In the genomic region with DNA sequence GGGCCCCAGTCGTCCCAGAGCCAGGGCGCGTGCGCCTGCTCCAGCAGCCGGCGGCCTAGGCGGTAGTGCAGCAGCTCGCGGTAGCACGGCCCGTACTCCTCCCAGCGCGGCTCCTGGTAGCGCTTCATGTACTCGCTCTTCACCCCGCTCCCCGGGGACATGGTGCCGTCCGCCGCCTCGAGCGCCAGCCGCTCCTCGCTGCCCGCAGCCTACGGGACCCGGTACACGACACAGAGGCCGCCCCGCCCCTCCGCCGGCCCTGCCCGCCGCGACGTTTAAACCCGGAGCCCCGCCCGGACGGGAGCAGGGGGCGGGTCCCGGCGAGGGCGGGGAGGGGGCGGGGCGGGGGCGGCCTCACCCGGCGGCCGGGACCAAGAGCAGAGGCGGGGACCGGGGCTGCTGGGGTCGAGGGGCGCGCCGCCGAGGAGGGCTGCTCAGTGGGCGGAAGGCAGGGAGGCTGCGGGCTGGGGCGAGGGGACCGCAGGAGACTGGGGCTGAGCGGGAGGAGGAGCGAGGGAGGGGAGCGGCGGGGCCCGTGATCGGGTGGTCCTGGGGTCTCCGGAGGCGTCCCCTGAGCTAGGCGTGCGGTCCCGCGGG, we compare ENCODE assay signal across 8 cellular contexts. TPM values are rescaled to one million over a fixed set of nuclear protein-coding genes. Genes with fewer than 3 reads are reported as not detected.
DNase-seq lines count a peak whose midpoint lies in the region; ATAC-seq and TF ChIP-seq lines count a peak whose summit lies in the region.

No MANE protein-coding gene starts in this region.

- H3K56ac ChIP-seq in IMR-90 (ENCODE audit: extremely low read depth, insufficient read depth, low read length), result no peak overlapping the region

- H3K4me1 ChIP-seq in IMR-90 (ENCODE audit: control insufficient read depth, insufficient read depth, low read length) (peaks cover 2% of the 10 kb centered on the region; the same call in 1 of the 2 replicates), Peyer's patch (peaks cover 0 to 11% (median 2%) of the 10 kb centered on the region in 4 donors)

- no peaks in the 10 kb centered on the region for H3K9me1 ChIP-seq in IMR-90 (ENCODE audit: insufficient read depth, low read length)

- ATAC-seq in GM21529 (IDR thresholded peaks at IDR 0.05; ENCODE audit: unreplicated experiment), result peak; percentile 71
- peak; percentile 92 for ATAC-seq in IMR-90 (ENCODE audit: low read depth)
- peak; percentile 86 to 93 (median 86) for ATAC-seq in natural killer cell

- peak overlapping the region; percentile 77 for H3K27ac ChIP-seq in IMR-90 (ENCODE audit: insufficient read depth, low read length)
- peak overlapping the region; percentile 85 to 96 (median 90) for H3K27ac ChIP-seq in Peyer's patch

- no peak overlapping the region for H2BK120ac ChIP-seq in IMR-90 (ENCODE audit: low read depth, low read length)

- H3K27me3 ChIP-seq in IMR-90 (ENCODE audit: control insufficient read depth, insufficient read depth, low read length) (peaks cover 7% of the 10 kb centered on the region; the same call in 1 of the 2 replicates), Peyer's patch (no peaks in the 10 kb centered on the region)

- H3K27ac Mint-ChIP-seq in natural killer cell, result peak overlapping the region in 1 of 2 donors; percentile 73

- POLR2A ChIA-PET in IMR-90 (lab: Charles Lee; ENCODE audit: unreplicated experiment), result interaction anchor here (0.7 kb wide), 1 partner anchor 69 kb away, joined by 3 read pairs; no protein-coding TSS in a partner anchor

- no peak overlapping the region; the same call in 1 of the 2 replicates for H4K91ac ChIP-seq in IMR-90 (ENCODE audit: insufficient read depth, low read depth, low read length)

- in situ Hi-C loops in IMR-90 (cut with MboI; ENCODE audit: low sequenced_read_pairs), result no loop called here

- peak overlapping the region; percentile 21 to 22; a peak in 1 of 4 replicates for H4K8ac ChIP-seq in IMR-90 (ENCODE audit: low read depth in 2 of 2, low read length in 2 of 2)

- H2AFZ ChIP-seq in IMR-90 (replicated peaks; ENCODE audit: low read length, poor library complexity), result peak overlapping the region; percentile 96

- H3K36me3 ChIP-seq in IMR-90 (ENCODE audit: control insufficient read depth, insufficient read depth, low read length), result no peaks in the 10 kb centered on the region
- no peaks in the 10 kb centered on the region for H3K36me3 ChIP-seq in Peyer's patch

- H2AK5ac ChIP-seq in IMR-90 (ENCODE audit: low read depth, low read length), result no peak overlapping the region

- no peak overlapping the region for H2BK20ac ChIP-seq in IMR-90 (ENCODE audit: low read depth, low read length)

- H3K4me2 ChIP-seq in IMR-90 (ENCODE audit: low read depth, low read length), result peak overlapping the region; percentile 75

- H2BK5ac ChIP-seq in IMR-90 (ENCODE audit: low read depth, low read length, poor library complexity, severe bottlenecking), result peak overlapping the region; percentile 59

- CTCF ChIA-PET in IMR-90 (lab: Yijun Ruan, JAX), result no interaction called here

- 0 out of 2 replicates have a peak overlapping the region, but pooled peaks have one; percentile 4 for H3K4ac ChIP-seq in IMR-90 (ENCODE audit: low read depth, low read length)

- dilution Hi-C loops in IMR-90 (cut with HindIII; ENCODE audit: low sequenced_read_pairs, unreplicated experiment), result no loop called here

- no peaks in the 10 kb centered on the region for H3K36me3 Mint-ChIP-seq in natural killer cell

- TF ChIP-seq RAD21 in IMR-90 (IDR thresholded peaks at IDR 0.05; ENCODE audit: low read length), result no peak

- H3K27me3 Mint-ChIP-seq in natural killer cell (ENCODE audit: low read depth in 2 of 2), result peaks cover 10 to 17% of the 10 kb centered on the region in 2 donors

- H2AK9ac ChIP-seq in IMR-90 (replicated peaks; ENCODE audit: low read depth, low read length, poor library complexity), result peak overlapping the region; percentile 52

- no peak overlapping the region for H3K14ac ChIP-seq in IMR-90 (replicated peaks; ENCODE audit: low read depth, low read length)

- TF ChIP-seq CTCF in IMR-90 (conservative IDR thresholded peaks at IDR 0.05; ENCODE audit: low read depth, low read length) (no peak), Peyer's patch (IDR thresholded peaks at IDR 0.05) (peak in 1 of 6 experiments; percentile 8), fibroblast of mammary gland (conservative IDR thresholded peaks at IDR 0.05; ENCODE audit: control insufficient read depth, insufficient read depth, low read depth, low read length) (no peak), natural killer cell (IDR thresholded peaks at IDR 0.05) (no peak)

- H4K20me1 ChIP-seq in IMR-90 (ENCODE audit: insufficient read depth, low read length), result no peaks in the 10 kb centered on the region

- H3K4me1 Mint-ChIP-seq in natural killer cell, result peaks cover 36 to 37% of the 10 kb centered on the region in 2 donors

- 0 out of 2 replicates have a peak, but pooled peaks cover 2% of the 10 kb centered on the region for H3K9me3 ChIP-seq in IMR-90 (ENCODE audit: control insufficient read depth, insufficient read depth, low read length)
- H3K9me3 ChIP-seq in Peyer's patch, result peaks cover 0 to 5% (median 0%) of the 10 kb centered on the region in 4 donors

- peak overlapping the region; percentile 93 for H3K4me3 Mint-ChIP-seq in natural killer cell

- 0% methylated on average over 12 of the region's 73 CpGs; no CpG with 5 or more reads in 1 of the 2 experiments for WGBS in IMR-90 (ENCODE audit: extremely low coverage in 2 of 2, insufficient read length in 1 of 2), 2 experiments

- TF ChIP-seq POLR2A in IMR-90 (IDR thresholded peaks at IDR 0.05; ENCODE audit: low read depth, low read length) (no peak), Peyer's patch (IDR thresholded peaks at IDR 0.05) (peak in 1 of 2 donors; percentile 60)

- H3K4me3 ChIP-seq in IMR-90 (ENCODE audit: insufficient read depth, low read depth, low read length), result peak overlapping the region; percentile 78
- peak overlapping the region; percentile 72 to 94 (median 83) for H3K4me3 ChIP-seq in Peyer's patch
- H3K4me3 ChIP-seq in fibroblast of mammary gland (ENCODE audit: control insufficient read depth, low read depth, low read length), result peak overlapping the region; percentile 67

- DNase-seq in DMS53 treated with DMSO at 0.1 percent for 48 hours (lab: John Stamatoyannopoulos, UW; ENCODE audit: unreplicated experiment) (peak; percentile 62), IMR-90 (peak; percentile 57), Peyer's patch (peak; percentile 88 to 95 (median 92)), fibroblast of mammary gland (ENCODE audit: low read depth) (peak; percentile 42), natural killer cell (peak; percentile 76)
- DNase-seq in activated T-helper 1 cell treated with anti-CD3 and anti-CD28 coated beads, Interleukin-2, amount 50 U/mL, for 16 hours (ENCODE audit: low read depth in 1 of 2, low spot score in 1 of 2), result peak; percentile 61 to 78
- peak; percentile 82 for DNase-seq in stimulated activated naive CD4-positive, alpha-beta T cell treated with Interleukin-2 at 50 U/mL for 16 hours (lab: John Stamatoyannopoulos, UW)

- no TSS peak for BruUV-seq in IMR-90 (replicated peaks; lab: Mats Ljungman, UMichigan)

- H3K9me3 Mint-ChIP-seq in natural killer cell, result no peaks in the 10 kb centered on the region

- no peak overlapping the region for H4K5ac ChIP-seq in IMR-90 (ENCODE audit: low read depth, low read length)

- no peak overlapping the region for H2BK15ac ChIP-seq in IMR-90 (ENCODE audit: low read depth, low read length)

- peaks cover 11 to 31% of the 10 kb centered on the region in 2 experiments for H3K79me1 ChIP-seq in IMR-90 (ENCODE audit: low read depth in 1 of 2, low read length in 2 of 2)

- no peak overlapping the region for H3K23ac ChIP-seq in IMR-90 (ENCODE audit: low read depth, low read length)

- peak overlapping the region; percentile 74 for H3K9ac ChIP-seq in IMR-90 (ENCODE audit: low read depth, low read length)

- no peak overlapping the region; the same call in 1 of the 2 replicates for H3K18ac ChIP-seq in IMR-90 (ENCODE audit: low read depth, low read length)

- intact Hi-C loops in IMR-90 (cut with micrococcal nuclease), result loop anchor here (1.0 to 5.0 kb wide), 2 partner anchors 85 to 98 kb away; no protein-coding TSS in a partner anchor
- intact Hi-C loops in natural killer cell (cut with micrococcal nuclease), result loop anchor here (2.0 to 5.0 kb wide), 3 partner anchors 70 to 284 kb away; partner anchors contain the start of genes RAB4A, TAF5L and URB2

TF ChIP-seq in IMR-90, 13 proteins besides CTCF, POLR2A, EP300 and RAD21:
- TF ChIP-seq CHD1 (IDR thresholded peaks at IDR 0.05; ENCODE audit: low read depth, low read length) (no peak), MXI1 (IDR thresholded peaks at IDR 0.05; ENCODE audit: borderline replicate concordance, low read depth, low read length) (0 out of 2 replicates have a peak, but pooled peaks have one; percentile 32), MAZ (IDR thresholded peaks at IDR 0.05; ENCODE audit: borderline replicate concordance, low read depth, low read length) (peak; percentile 18; the same call in 1 of the 2 replicates)

RNA-seq across cellular contexts. Expression of gene CCSAP, which starts 0.4 kb away (rescaled TPM):
- total RNA-seq in IMR-90 (2012; rRNA removed) (3.8 and 9.7 TPM in 2 replicates), Peyer's patch (1 to 10 TPM; 1.8 to 5.8 (median 2.8) TPM), natural killer cell (10 to 100 TPM in 2 of 3 donors, 1 to 10 TPM in 1; 6.8 to 14.0 (median 10.2) TPM)
- polyA plus RNA-seq in IMR-90 (2012; rRNA removed), result 1.8 and 2.3 TPM in 2 replicates
- 0.31 and 0.35 TPM in 2 replicates for polyA plus RNA-seq in IMR-90 (2012; cell fraction: cytosol; rRNA removed)
- 0.41 and 2.7 TPM in 2 replicates for polyA plus RNA-seq in IMR-90 (2012; cell fraction: nucleus; rRNA removed; ENCODE audit: low replicate concordance)

Comparison
In these comparisons a context has a peak if more than half of its experiments do, and no peak if none do; other contexts are left out.
1. Peak in every context shown above with its lines: DNase-seq, ATAC-seq, H3K4me3 ChIP-seq and H3K27ac ChIP-seq.
2. DNase-seq: peak in every context shown above with its lines; median percentile 92 in Peyer's patch; 82 in stimulated activated naive CD4-positive, alpha-beta T cell treated with Interleukin-2 at 50 U/mL for 16 hours; 76 in natural killer cell; 70 in activated T-helper 1 cell treated with anti-CD3 and anti-CD28 coated beads, Interleukin-2, amount 50 U/mL, for 16 hours; 62 in DMS53 treated with DMSO at 0.1 percent for 48 hours; 57 in IMR-90; 42 in fibroblast of mammary gland.